Comparison of ENCODE assay signal across 36 cellular contexts in the genomic region with DNA sequence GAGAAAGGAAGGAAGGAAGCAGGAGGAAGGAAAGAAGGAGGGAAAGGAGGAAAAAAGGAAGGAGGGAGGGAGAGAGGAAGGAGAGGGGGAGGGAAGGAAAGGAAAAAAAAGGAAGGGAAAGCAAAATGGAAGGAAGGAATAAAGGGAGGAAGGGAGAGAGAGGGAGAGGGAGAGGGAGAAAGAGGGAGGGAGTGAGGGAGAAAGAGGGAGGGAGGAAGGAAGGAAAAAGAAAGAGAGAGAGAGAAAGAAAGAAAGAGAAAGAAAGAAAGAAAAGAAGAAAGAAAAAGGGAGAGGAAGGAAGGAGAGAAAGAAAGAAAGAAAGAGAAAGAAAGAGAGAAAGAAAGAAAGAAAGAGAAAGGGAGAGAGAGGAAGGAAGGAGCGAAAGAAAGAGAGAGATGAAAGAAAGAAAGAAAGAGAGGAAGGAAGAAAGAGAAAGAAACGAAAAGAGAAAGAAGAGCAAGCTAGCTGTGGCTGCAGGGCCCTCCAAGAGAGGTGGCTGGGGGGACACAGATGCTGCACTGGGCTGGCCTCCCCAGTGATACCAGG.
"Had no signal": no experiment of that assay in that cellular context is flagged by ENCODE, and none has a peak within 500 bp of the region (broad histone marks: within the 10 kb centered on the region; RNA-seq: fewer than 3 reads in every experiment).

No MANE protein-coding gene starts in this region.

- H3K36me3 ChIP-seq: ascending aorta, cardiac muscle cell, WERI-Rb-1 had no signal

- H3K27ac Mint-ChIP-seq: activated B cell treated with CpG ODN at 0.5 μM for 24 hours; activated CD4-positive, alpha-beta memory T cell treated with anti-CD3 and anti-CD28 coated beads for 36 hours; activated CD4-positive, alpha-beta T cell treated with anti-CD3 and anti-CD28 coated beads, Interleukin-2, amount 10 ng/mL, durations not matched to agents 24 days and 14 days; activated CD8-positive, alpha-beta T cell treated with anti-CD3 and anti-CD28 coated beads for 36 hours; activated naive CD4-positive, alpha-beta T cell treated with anti-CD3 and anti-CD28 coated beads, Interleukin-2, amount 10 ng/mL, durations not matched to agents 7 days and 5 days; activated naive CD4-positive, alpha-beta T cell treated with anti-CD3 and anti-CD28 coated beads, Interleukin-2, amount 50 U/mL, for 24 hours; activated naive CD8-positive, alpha-beta T cell; activated naive CD8-positive, alpha-beta T cell treated with anti-CD3 and anti-CD28 coated beads, Interleukin-2, amount 10 ng/mL, durations not matched to agents 7 days and 5 days; activated naive CD8-positive, alpha-beta T cell treated with anti-CD3 and anti-CD28 coated beads, Interleukin-2, amount 50 U/mL, for 24 hours; activated T-cell treated with anti-CD3 and anti-CD28 coated beads, Interleukin-2, amount 50 U/mL, for 72 hours; activated T-helper 2 cell treated with anti-CD3 and anti-CD28 coated beads, Interferon-gamma antibody, Interleukin-2, Interleukin-4, amounts not matched to agents 10 μg/mL and 5 μg/mL and 100 μg/mL, durations not matched to agents 14 hours and 24 hours and 36 hours; T-helper 1 cell treated with Interleukin-12 subunit alpha and Interleukin-12 subunit beta and Interleukin-4 antibody, amounts not matched to agents 30 μg/mL and 1 μg/mL, for 36 hours; T-helper 2 cell treated with Interferon-gamma antibody and Interleukin-4, amounts not matched to agents 5 μg/mL and 100 μg/mL, for 36 hours had no signal

- H3K27me3 ChIP-seq: ascending aorta, cardiac muscle cell had no signal

- H3K4me1 ChIP-seq: ascending aorta had no signal

- DNase-seq: activated B cell treated with CpG ODN at 0.5 μM for 24 hours; activated CD4-positive, alpha-beta memory T cell treated with anti-CD3 and anti-CD28 coated beads for 36 hours; activated CD4-positive, alpha-beta T cell treated with anti-CD3 and anti-CD28 coated beads for 4 hours; activated CD4-positive, alpha-beta T cell treated with anti-CD3 and anti-CD28 coated beads, Interleukin-2, amount 10 ng/mL, durations not matched to agents 24 days and 14 days; activated CD4-positive, alpha-beta T cell treated with anti-CD3 and anti-CD28 coated beads, Interleukin-2, amount 50 U/mL, for 1 hour; activated CD4-positive, alpha-beta T cell treated with anti-CD3 and anti-CD28 coated beads, Interleukin-2, amount 50 U/mL, for 4 hours; activated CD4-positive, CD25-positive, alpha-beta regulatory T cell treated with anti-CD3 and anti-CD28 coated beads, Interleukin-2, amount 50 U/mL, for 72 hours; activated CD8-positive, alpha-beta memory T cell treated with anti-CD3 and anti-CD28 coated beads, Interleukin-2, amount 50 U/mL, for 4 hours; activated CD8-positive, alpha-beta T cell treated with anti-CD3 and anti-CD28 coated beads for 36 hours; activated effector memory CD4-positive, alpha-beta T cell treated with Interleukin-2 at 50 U/mL for 16 hours; activated gamma-delta T cell; activated naive CD4-positive, alpha-beta T cell treated with anti-CD3 and anti-CD28 coated beads, Interleukin-2, amount 10 ng/mL, durations not matched to agents 7 days and 5 days; activated naive CD4-positive, alpha-beta T cell treated with Interleukin-2 at 50 U/mL for 16 hours; activated naive CD8-positive, alpha-beta T cell treated with anti-CD3 and anti-CD28 coated beads, Interleukin-2, amount 10 ng/mL, durations not matched to agents 7 days and 5 days; activated naive CD8-positive, alpha-beta T cell treated with anti-CD3 and anti-CD28 coated beads, Interleukin-2, amount 50 U/mL, for 24 hours; activated T-cell treated with anti-CD3 and anti-CD28 coated beads for 4 hours; activated T-cell treated with anti-CD3 and anti-CD28 coated beads, Interleukin-2, amount 50 U/mL, for 1 hour; activated T-cell treated with anti-CD3 and anti-CD28 coated beads, Interleukin-2, amount 50 U/mL, for 4 hours; activated T-cell treated with anti-CD3 and anti-CD28 coated beads, Interleukin-2, amount 50 U/mL, for 72 hours; amygdala; anterior cingulate cortex; caudate nucleus; cerebellar nuclear complex; T-helper 1 cell; T-helper 2 cell; T-helper 9 cell; WERI-Rb-1 had no signal

- ATAC-seq: activated CD8-positive, alpha-beta T cell treated with anti-CD3 and anti-CD28 coated beads for 36 hours; activated naive CD8-positive, alpha-beta T cell treated with anti-CD3 and anti-CD28 coated beads, Interleukin-2, amount 50 U/mL, for 24 hours; activated T-cell treated with anti-CD3 and anti-CD28 coated beads, Interleukin-2, amount 50 U/mL, for 4 hours; activated T-cell treated with anti-CD3 and anti-CD28 coated beads, Interleukin-2, amount 50 U/mL, for 72 hours had no signal

- H3K9me3 Mint-ChIP-seq: activated B cell treated with CpG ODN at 0.5 μM for 24 hours; activated CD4-positive, alpha-beta memory T cell treated with anti-CD3 and anti-CD28 coated beads for 36 hours; activated CD4-positive, alpha-beta T cell treated with anti-CD3 and anti-CD28 coated beads, Interleukin-2, amount 10 ng/mL, durations not matched to agents 24 days and 14 days; activated CD8-positive, alpha-beta T cell treated with anti-CD3 and anti-CD28 coated beads for 36 hours; activated naive CD4-positive, alpha-beta T cell treated with anti-CD3 and anti-CD28 coated beads, Interleukin-2, amount 10 ng/mL, durations not matched to agents 7 days and 5 days; activated naive CD4-positive, alpha-beta T cell treated with anti-CD3 and anti-CD28 coated beads, Interleukin-2, amount 50 U/mL, for 24 hours; activated naive CD8-positive, alpha-beta T cell treated with anti-CD3 and anti-CD28 coated beads, Interleukin-2, amount 10 ng/mL, durations not matched to agents 7 days and 5 days; activated naive CD8-positive, alpha-beta T cell treated with anti-CD3 and anti-CD28 coated beads, Interleukin-2, amount 50 U/mL, for 24 hours; activated T-cell treated with anti-CD3 and anti-CD28 coated beads, Interleukin-2, amount 50 U/mL, for 4 hours; activated T-cell treated with anti-CD3 and anti-CD28 coated beads, Interleukin-2, amount 50 U/mL, for 72 hours; activated T-helper 2 cell treated with anti-CD3 and anti-CD28 coated beads, Interferon-gamma antibody, Interleukin-2, Interleukin-4, amounts not matched to agents 10 μg/mL and 5 μg/mL and 100 μg/mL, durations not matched to agents 14 hours and 24 hours and 36 hours; brain; central memory CD8-positive, alpha-beta T cell; T-helper 1 cell treated with Interleukin-12 subunit alpha and Interleukin-12 subunit beta and Interleukin-4 antibody, amounts not matched to agents 30 μg/mL and 1 μg/mL, for 36 hours; T-helper 2 cell treated with Interferon-gamma antibody and Interleukin-4, amounts not matched to agents 5 μg/mL and 100 μg/mL, for 36 hours had no signal

- H3K4me3 ChIP-seq: ascending aorta, cardiac muscle cell had no signal

- H3K27ac ChIP-seq: ascending aorta, cardiac muscle cell, WERI-Rb-1 had no signal

- H3K27me3 Mint-ChIP-seq: activated B cell treated with CpG ODN at 0.5 μM for 24 hours; activated naive CD4-positive, alpha-beta T cell treated with anti-CD3 and anti-CD28 coated beads, Interleukin-2, amount 50 U/mL, for 24 hours; activated naive CD8-positive, alpha-beta T cell; central memory CD8-positive, alpha-beta T cell had no signal

- H3K9me3 ChIP-seq: ascending aorta had no signal

- H3K36me3 Mint-ChIP-seq: activated CD4-positive, alpha-beta memory T cell treated with anti-CD3 and anti-CD28 coated beads for 36 hours; activated naive CD4-positive, alpha-beta T cell treated with anti-CD3 and anti-CD28 coated beads, Interleukin-2, amount 10 ng/mL, durations not matched to agents 7 days and 5 days; activated naive CD4-positive, alpha-beta T cell treated with anti-CD3 and anti-CD28 coated beads, Interleukin-2, amount 50 U/mL, for 24 hours; activated naive CD8-positive, alpha-beta T cell; activated naive CD8-positive, alpha-beta T cell treated with anti-CD3 and anti-CD28 coated beads, Interleukin-2, amount 10 ng/mL, durations not matched to agents 7 days and 5 days; brain had no signal

- H3K4me1 Mint-ChIP-seq: activated B cell treated with CpG ODN at 0.5 μM for 24 hours; activated CD4-positive, alpha-beta T cell treated with anti-CD3 and anti-CD28 coated beads, Interleukin-2, amount 10 ng/mL, durations not matched to agents 24 days and 14 days; activated naive CD4-positive, alpha-beta T cell treated with anti-CD3 and anti-CD28 coated beads, Interleukin-2, amount 10 ng/mL, durations not matched to agents 7 days and 5 days; activated naive CD8-positive, alpha-beta T cell treated with anti-CD3 and anti-CD28 coated beads, Interleukin-2, amount 10 ng/mL, durations not matched to agents 7 days and 5 days; activated naive CD8-positive, alpha-beta T cell treated with anti-CD3 and anti-CD28 coated beads, Interleukin-2, amount 50 U/mL, for 24 hours; central memory CD8-positive, alpha-beta T cell had no signal

- H3K4me3 Mint-ChIP-seq: activated B cell treated with CpG ODN at 0.5 μM for 24 hours; activated CD4-positive, alpha-beta memory T cell treated with anti-CD3 and anti-CD28 coated beads for 36 hours; activated CD4-positive, alpha-beta T cell treated with anti-CD3 and anti-CD28 coated beads, Interleukin-2, amount 10 ng/mL, durations not matched to agents 24 days and 14 days; activated CD8-positive, alpha-beta T cell treated with anti-CD3 and anti-CD28 coated beads for 36 hours; activated naive CD4-positive, alpha-beta T cell treated with anti-CD3 and anti-CD28 coated beads, Interleukin-2, amount 10 ng/mL, durations not matched to agents 7 days and 5 days; activated naive CD4-positive, alpha-beta T cell treated with anti-CD3 and anti-CD28 coated beads, Interleukin-2, amount 50 U/mL, for 24 hours; activated naive CD8-positive, alpha-beta T cell; activated naive CD8-positive, alpha-beta T cell treated with anti-CD3 and anti-CD28 coated beads, Interleukin-2, amount 10 ng/mL, durations not matched to agents 7 days and 5 days; activated naive CD8-positive, alpha-beta T cell treated with anti-CD3 and anti-CD28 coated beads, Interleukin-2, amount 50 U/mL, for 24 hours; activated T-cell treated with anti-CD3 and anti-CD28 coated beads, Interleukin-2, amount 50 U/mL, for 4 hours; activated T-cell treated with anti-CD3 and anti-CD28 coated beads, Interleukin-2, amount 50 U/mL, for 72 hours; brain; central memory CD8-positive, alpha-beta T cell; T-helper 1 cell treated with Interleukin-12 subunit alpha and Interleukin-12 subunit beta and Interleukin-4 antibody, amounts not matched to agents 30 μg/mL and 1 μg/mL, for 36 hours; T-helper 2 cell treated with Interferon-gamma antibody and Interleukin-4, amounts not matched to agents 5 μg/mL and 100 μg/mL, for 36 hours had no signal
